In the genomic region with DNA sequence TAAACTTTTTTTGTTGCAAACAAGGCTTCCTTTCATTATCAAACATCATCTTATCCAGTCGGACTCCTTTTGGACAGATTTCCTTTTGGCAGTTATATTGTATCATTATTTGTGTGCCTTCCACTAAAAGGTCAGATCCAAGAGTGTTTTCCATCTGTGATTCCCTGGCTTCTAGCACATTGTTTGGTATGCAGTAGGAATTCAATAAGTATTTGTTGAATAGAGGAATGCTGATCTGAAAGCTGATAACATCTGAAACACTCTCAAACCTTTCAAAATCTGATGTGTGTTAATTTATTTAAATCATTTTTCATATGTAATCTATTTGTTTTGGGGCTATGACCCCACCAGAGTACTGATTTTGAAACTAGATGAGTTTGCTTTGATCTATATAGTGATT, we compare ENCODE assay signal across 19 cellular contexts.
"Had no signal": no experiment of that assay in that cellular context is flagged by ENCODE, and none has a peak within 500 bp of the region (broad histone marks: within the 10 kb centered on the region; RNA-seq: fewer than 3 reads in every experiment).

No MANE protein-coding gene starts in this region.

- H3K27me3 ChIP-seq: adrenal gland, esophagus squamous epithelium, heart left ventricle, spleen, stomach, testis, upper lobe of left lung had no signal

- H3K4me1 ChIP-seq: adrenal gland, esophagus squamous epithelium, heart left ventricle, prostate gland, spleen, stomach, testis, upper lobe of left lung had no signal

- H3K27ac Mint-ChIP-seq: activated naive CD4-positive, alpha-beta T cell treated with anti-CD3 and anti-CD28 coated beads, Interleukin-2, amount 10 ng/mL, durations not matched to agents 7 days and 5 days; immature natural killer cell had no signal

- H3K4me3 Mint-ChIP-seq: activated naive CD4-positive, alpha-beta T cell treated with anti-CD3 and anti-CD28 coated beads, Interleukin-2, amount 10 ng/mL, durations not matched to agents 7 days and 5 days; immature natural killer cell; neural crest cell had no signal

- H3K36me3 ChIP-seq: prostate gland had no signal

- H3K27ac ChIP-seq: adrenal gland, esophagus squamous epithelium, heart left ventricle, prostate gland, spleen, stomach, testis, upper lobe of left lung, VCaP had no signal

- H3K9me3 Mint-ChIP-seq: activated naive CD4-positive, alpha-beta T cell treated with anti-CD3 and anti-CD28 coated beads, Interleukin-2, amount 10 ng/mL, durations not matched to agents 7 days and 5 days; immature natural killer cell; neural crest cell had no signal

- H3K9me3 ChIP-seq: adrenal gland, esophagus squamous epithelium, heart left ventricle, prostate gland, spleen, stomach, testis, upper lobe of left lung had no signal

- H3K4me1 Mint-ChIP-seq: activated naive CD4-positive, alpha-beta T cell treated with anti-CD3 and anti-CD28 coated beads, Interleukin-2, amount 10 ng/mL, durations not matched to agents 7 days and 5 days; immature natural killer cell; neural crest cell had no signal

- DNase-seq: activated CD4-positive, alpha-beta T cell treated with anti-CD3 and anti-CD28 coated beads for 1 hour; activated CD4-positive, alpha-beta T cell treated with anti-CD3 and anti-CD28 coated beads, Interleukin-2, amount 50 U/mL, for 48 hours; activated naive CD4-positive, alpha-beta T cell treated with anti-CD3 and anti-CD28 coated beads, Interleukin-2, amount 10 ng/mL, durations not matched to agents 7 days and 5 days; activated T-cell treated with anti-CD3 and anti-CD28 coated beads, Interleukin-2, amount 50 U/mL, for 1 hour; adrenal gland; caudate nucleus; esophagus squamous epithelium; heart left ventricle; immature natural killer cell; midbrain; spleen; stimulated activated CD4-positive, alpha-beta T cell treated with anti-CD3 and anti-CD28 coated beads, Interleukin-1b, Interleukin-23, amount 100 ng/mL, for 48 hours; stomach; testis; upper lobe of left lung had no signal

- ATAC-seq: heart left ventricle, sciatic nerve had no signal

- H3K27me3 Mint-ChIP-seq: activated naive CD4-positive, alpha-beta T cell treated with anti-CD3 and anti-CD28 coated beads, Interleukin-2, amount 10 ng/mL, durations not matched to agents 7 days and 5 days had no signal

- H3K4me3 ChIP-seq: adrenal gland, esophagus squamous epithelium, heart left ventricle, prostate gland, spleen, stomach, testis, upper lobe of left lung had no signal
